10 cellular contexts compared by ENCODE assay signal in genomic region chr12:64730585-64730964, GRCh38. TPM values are rescaled to one million over a fixed set of nuclear protein-coding genes. Genes with fewer than 3 reads are reported as not detected.
A peak's percentile ranks its signal among the peaks of the same experiment; 100 is the strongest.
DNase-seq lines count a peak whose midpoint lies in the region; ATAC-seq and TF ChIP-seq lines count a peak whose summit lies in the region.
"Had no signal": no experiment of that assay in that cellular context is flagged by ENCODE, and none has a peak within 500 bp of the region (broad histone marks: within the 10 kb centered on the region; RNA-seq: fewer than 3 reads in every experiment).

No MANE protein-coding gene starts in this region.

- H3K27ac ChIP-seq in right cardiac atrium (ENCODE audit: low read length), result peak overlapping the region; percentile 48
- H3K27ac ChIP-seq in vagina, result peak overlapping the region; percentile 24
- H3K27ac ChIP-seq in suprapubic skin, result no peak overlapping the region

- DNase-seq in right cardiac atrium (no peak), Right ventricle myocardium superior (no peak), NCI-H1694 treated with DMSO at 0.1 percent for 48 hours (lab: John Stamatoyannopoulos, UW) (peak; percentile 65), dermis blood vessel endothelial cell (peak; percentile 17), vagina (ENCODE audit: extremely low spot score in 2 of 2) (no peak), suprapubic skin (ENCODE audit: low spot score in 2 of 2) (no peak)
- DNase-seq in stimulated activated CD8-positive, alpha-beta memory T cell treated with anti-CD3 and anti-CD28 coated beads, Interleukin-4, amount 100 ng/mL, for 48 hours, result no peak
- DNase-seq: effector CD4-positive, alpha-beta T cell; retina had no signal

- TF ChIP-seq CTCF in vagina (IDR thresholded peaks at IDR 0.05) (no peak), suprapubic skin (IDR thresholded peaks at IDR 0.05) (no peak)

- H3K4me1 ChIP-seq in right cardiac atrium (ENCODE audit: control insufficient read depth, insufficient read depth, low read length) (peaks cover 5% of the 10 kb centered on the region), vagina (peaks cover 17% of the 10 kb centered on the region), suprapubic skin (peaks cover 17% of the 10 kb centered on the region)

- H3K36me3 ChIP-seq in vagina (peaks cover 0 to 19% of the 10 kb centered on the region in 2 donors), suprapubic skin (peaks cover 40% of the 10 kb centered on the region)

- TF ChIP-seq POLR2A in vagina (IDR thresholded peaks at IDR 0.05), result no peak
- no peak for TF ChIP-seq POLR2A in suprapubic skin (IDR thresholded peaks at IDR 0.05)

- no peak for TF ChIP-seq EP300 in suprapubic skin (IDR thresholded peaks at IDR 0.05)

- H3K4me3 ChIP-seq in right cardiac atrium (ENCODE audit: low read length) (no peak overlapping the region), vagina (no peak overlapping the region), suprapubic skin (no peak overlapping the region)

- H3K27me3 ChIP-seq in right cardiac atrium (ENCODE audit: control insufficient read depth, insufficient read depth) (no peaks in the 10 kb centered on the region), vagina (no peaks in the 10 kb centered on the region), suprapubic skin (no peaks in the 10 kb centered on the region)

- H3K9me3 ChIP-seq in right cardiac atrium (ENCODE audit: control insufficient read depth, low read length) (no peaks in the 10 kb centered on the region), vagina (no peaks in the 10 kb centered on the region), suprapubic skin (no peaks in the 10 kb centered on the region)

- intact Hi-C loops in right cardiac atrium (cut with DNase I) (no loop called here), Right ventricle myocardium superior (cut with DNase I) (no loop called here), vagina (cut with DNase I) (no loop called here)

- no peak for ATAC-seq in right cardiac atrium
- ATAC-seq in Right ventricle myocardium superior (ENCODE audit: poor library complexity), result no peak
- no peak for ATAC-seq in HG03175 (IDR thresholded peaks at IDR 0.05; ENCODE audit: unreplicated experiment)

- 44% methylated on average over 2 of the region's 2 CpGs for WGBS in right cardiac atrium
- 83% methylated on average over 2 of the region's 2 CpGs for WGBS in suprapubic skin

RNA-seq across cellular contexts. Expression of gene GNS, which starts 28.6 kb away (rescaled TPM):
- 100 to 1,000 TPM in 1 of 4 donors, 10 to 100 TPM in 3; 90.8 to 105 (median 96.9) TPM for total RNA-seq in right cardiac atrium
- 33.6 TPM for polyA plus RNA-seq in right cardiac atrium
- total RNA-seq in Right ventricle myocardium superior, result 97.9 TPM
- 346 and 388 TPM in 2 replicates for total RNA-seq in dermis blood vessel endothelial cell
- 51.1 TPM for total RNA-seq in vagina
- total RNA-seq in suprapubic skin, result 10 to 100 TPM; 46.7 to 56.7 (median 49.6) TPM

Comparison
In these comparisons a context has a peak if more than half of its experiments do, and no peak if none do; other contexts are left out.
1. DNase-seq: peak in NCI-H1694 treated with DMSO at 0.1 percent for 48 hours (single experiment) and dermis blood vessel endothelial cell (single experiment); none in right cardiac atrium (0 of 3), Right ventricle myocardium superior (single experiment), vagina (0 of 2), stimulated activated CD8-positive, alpha-beta memory T cell treated with anti-CD3 and anti-CD28 coated beads, Interleukin-4, amount 100 ng/mL, for 48 hours (single experiment) and suprapubic skin (0 of 2).